Comparison of ENCODE assay signal across 2 cellular contexts in genomic region chr6:132635906-132636305, GRCh38. TPM values are rescaled to one million over a fixed set of nuclear protein-coding genes. Genes with fewer than 3 reads are reported as not detected.
"Had no signal": no experiment of that assay in that cellular context is flagged by ENCODE, and none has a peak within 500 bp of the region (broad histone marks: within the 10 kb centered on the region; RNA-seq: fewer than 3 reads in every experiment).

No MANE protein-coding gene starts in this region.

RNA-seq across cellular contexts. Expression of gene TAAR2, which starts 11.8 kb away (rescaled TPM):
- total RNA-seq: G401, GM12878 had no signal
- polyA plus RNA-seq: GM12878 had no signal

RNA-seq across cellular contexts. Expression of gene TAAR1, which starts 23.1 kb away (rescaled TPM):
- total RNA-seq: G401, GM12878 had no signal
- polyA plus RNA-seq: GM12878 had no signal

RNA-seq across cellular contexts. Expression of gene TAAR5, which starts 46.4 kb away (rescaled TPM):
- total RNA-seq: G401, GM12878 had no signal
- polyA plus RNA-seq: GM12878 had no signal
